In the genomic region with DNA sequence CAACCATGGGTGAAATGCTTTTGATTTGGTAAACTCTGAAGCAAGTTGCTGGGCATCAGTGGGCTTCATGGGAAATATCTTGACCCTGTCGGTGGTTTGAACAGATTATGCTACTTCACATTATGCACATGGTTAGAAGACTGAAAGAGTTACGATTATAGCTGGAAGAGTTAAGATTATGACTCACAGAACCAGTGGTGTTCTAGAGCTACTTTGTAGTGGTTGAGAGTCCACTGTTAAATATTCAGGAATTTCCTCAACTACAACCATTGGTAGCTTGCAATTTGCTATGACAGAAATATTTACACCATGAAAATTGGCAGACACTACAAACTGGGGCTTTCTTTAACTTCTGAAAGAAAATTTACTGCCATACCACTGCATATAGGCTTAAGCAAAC, we compare ENCODE assay signal across 18 cellular contexts.
DNase-seq lines count a peak whose midpoint lies in the region; ATAC-seq and TF ChIP-seq lines count a peak whose summit lies in the region.
"Had no signal": no experiment of that assay in that cellular context is flagged by ENCODE, and none has a peak within 500 bp of the region (broad histone marks: within the 10 kb centered on the region; RNA-seq: fewer than 3 reads in every experiment).

No MANE protein-coding gene starts in this region.

- WGBS in prostate gland: 96% methylated on average over 2 of the region's 2 CpGs
- WGBS in sigmoid colon, 2 donors: 89 to 93% methylated on average over 2 of the region's 2 CpGs

- H3K27me3 ChIP-seq in A673 (replicated peaks; ENCODE audit: insufficient read depth, low read depth, low read length, poor library complexity) (no peaks in the 10 kb centered on the region), prostate gland (replicated peaks; ENCODE audit: insufficient read depth) (no peaks in the 10 kb centered on the region), sigmoid colon (no peaks in the 10 kb centered on the region)
- H3K27me3 ChIP-seq: BE2C had no signal

- H3K9me3 ChIP-seq in A673 (ENCODE audit: low read depth, low read length, poor library complexity, severe bottlenecking) (no peaks in the 10 kb centered on the region), prostate gland (no peaks in the 10 kb centered on the region), sigmoid colon (no peaks in the 10 kb centered on the region)
- H3K9me3 ChIP-seq: BE2C had no signal

- intact Hi-C loops in A673 (cut with micrococcal nuclease; ENCODE audit: unreplicated experiment): no loop called here
- intact Hi-C loops in prostate gland (cut with DNase I): no loop called here
- intact Hi-C loops in sigmoid colon (cut with DNase I): no loop called here

- H3K27ac ChIP-seq in A673 (ENCODE audit: low read depth, low read length, poor library complexity, severe bottlenecking): no peak overlapping the region
- no peak overlapping the region for H3K27ac ChIP-seq in prostate gland
- no peak overlapping the region for H3K27ac ChIP-seq in sigmoid colon
- H3K27ac ChIP-seq: C4-2B had no signal

- CTCF ChIA-PET in A673 (lab: Charles Lee): no interaction called here

- ATAC-seq in HG03108 (IDR thresholded peaks at IDR 0.05; ENCODE audit: unreplicated experiment): no peak
- ATAC-seq: GM23338 had no signal

- DNase-seq in A673 (ENCODE audit: low spot score) (peak; percentile 23), M059J (ENCODE audit: low read depth) (peak; percentile 4), astrocyte of the cerebellum (ENCODE audit: low read depth) (peak; percentile 63), fibroblast of pulmonary artery (ENCODE audit: low read depth) (peak; percentile 5), OCI-M1 (lab: John Stamatoyannopoulos, UW) (no peak), prostate gland (ENCODE audit: low spot score) (no peak), sigmoid colon (no peak)
- DNase-seq: 8988T; BE2C; CD4-positive, alpha-beta memory T cell; COR-L47; DMS153; DMS79 treated with DMSO at 0.1 percent for 48 hours; EL; H7 had no signal

- TF ChIP-seq CTCF in A673 (conservative IDR thresholded peaks at IDR 0.05; ENCODE audit: low read depth, low read length): no peak
- no peak for TF ChIP-seq CTCF in astrocyte of the cerebellum (IDR thresholded peaks at IDR 0.05; ENCODE audit: low read depth, low read length, missing control alignments)
- TF ChIP-seq CTCF in fibroblast of pulmonary artery (IDR thresholded peaks at IDR 0.05; ENCODE audit: low read length, missing control alignments): no peak
- no peak for TF ChIP-seq CTCF in prostate gland (IDR thresholded peaks at IDR 0.05)
- no peak for TF ChIP-seq CTCF in sigmoid colon (IDR thresholded peaks at IDR 0.05)

- H3K36me3 ChIP-seq in A673 (ENCODE audit: insufficient read depth, low read length, poor library complexity, severe bottlenecking): no peaks in the 10 kb centered on the region
- no peaks in the 10 kb centered on the region for H3K36me3 ChIP-seq in prostate gland
- H3K36me3 ChIP-seq in sigmoid colon: no peaks in the 10 kb centered on the region
- H3K36me3 ChIP-seq: BE2C had no signal

- H3K4me3 ChIP-seq in A673 (ENCODE audit: low read depth, low read length, poor library complexity, severe bottlenecking) (no peak overlapping the region), astrocyte of the cerebellum (ENCODE audit: low read depth, low read length) (no peak overlapping the region), fibroblast of pulmonary artery (replicated peaks; ENCODE audit: low read depth, low read length) (no peak overlapping the region), prostate gland (no peak overlapping the region), sigmoid colon (no peak overlapping the region)
- H3K4me3 ChIP-seq: GM23338 had no signal

- BruUV-seq in A673 (replicated peaks; lab: Mats Ljungman, UMichigan): no TSS peak

- TF ChIP-seq POLR2A in prostate gland (IDR thresholded peaks at IDR 0.05) (no peak), sigmoid colon (IDR thresholded peaks at IDR 0.05) (no peak)

- peaks cover 12% of the 10 kb centered on the region for H3K4me1 ChIP-seq in A673 (ENCODE audit: insufficient read depth, low read length, poor library complexity, severe bottlenecking)
- H3K4me1 ChIP-seq in prostate gland (replicated peaks): no peaks in the 10 kb centered on the region
- H3K4me1 ChIP-seq in sigmoid colon: no peaks in the 10 kb centered on the region
- H3K4me1 ChIP-seq: BE2C had no signal

- POLR2A ChIA-PET in A673 (lab: Charles Lee; ENCODE audit: low non-redundant PET): no interaction called here

- TF ChIP-seq EP300 in sigmoid colon (IDR thresholded peaks at IDR 0.05): no peak

- in situ Hi-C loops in astrocyte of the cerebellum (cut with HindIII; ENCODE audit: low sequenced_read_pairs): loop anchor here (10.0 kb wide), 1 partner anchor 120 kb away; no protein-coding TSS in a partner anchor

Comparison
In these comparisons a context has a peak if more than half of its experiments do, and no peak if none do; other contexts are left out.
1. DNase-seq: peak in A673 (single experiment), M059J (single experiment), astrocyte of the cerebellum (single experiment) and fibroblast of pulmonary artery (single experiment); none in OCI-M1 (single experiment), prostate gland (single experiment) and sigmoid colon (single experiment).